In genomic region chr9:108933641-108934322, GRCh38 we compare ENCODE assay signal across 8 cellular contexts. TPM values are rescaled to one million over a fixed set of nuclear protein-coding genes. Genes with fewer than 3 reads are reported as not detected.
A peak's percentile ranks its signal among the peaks of the same experiment; 100 is the strongest.
DNase-seq lines count a peak whose midpoint lies in the region; ATAC-seq and TF ChIP-seq lines count a peak whose summit lies in the region.

A gene with protein sequence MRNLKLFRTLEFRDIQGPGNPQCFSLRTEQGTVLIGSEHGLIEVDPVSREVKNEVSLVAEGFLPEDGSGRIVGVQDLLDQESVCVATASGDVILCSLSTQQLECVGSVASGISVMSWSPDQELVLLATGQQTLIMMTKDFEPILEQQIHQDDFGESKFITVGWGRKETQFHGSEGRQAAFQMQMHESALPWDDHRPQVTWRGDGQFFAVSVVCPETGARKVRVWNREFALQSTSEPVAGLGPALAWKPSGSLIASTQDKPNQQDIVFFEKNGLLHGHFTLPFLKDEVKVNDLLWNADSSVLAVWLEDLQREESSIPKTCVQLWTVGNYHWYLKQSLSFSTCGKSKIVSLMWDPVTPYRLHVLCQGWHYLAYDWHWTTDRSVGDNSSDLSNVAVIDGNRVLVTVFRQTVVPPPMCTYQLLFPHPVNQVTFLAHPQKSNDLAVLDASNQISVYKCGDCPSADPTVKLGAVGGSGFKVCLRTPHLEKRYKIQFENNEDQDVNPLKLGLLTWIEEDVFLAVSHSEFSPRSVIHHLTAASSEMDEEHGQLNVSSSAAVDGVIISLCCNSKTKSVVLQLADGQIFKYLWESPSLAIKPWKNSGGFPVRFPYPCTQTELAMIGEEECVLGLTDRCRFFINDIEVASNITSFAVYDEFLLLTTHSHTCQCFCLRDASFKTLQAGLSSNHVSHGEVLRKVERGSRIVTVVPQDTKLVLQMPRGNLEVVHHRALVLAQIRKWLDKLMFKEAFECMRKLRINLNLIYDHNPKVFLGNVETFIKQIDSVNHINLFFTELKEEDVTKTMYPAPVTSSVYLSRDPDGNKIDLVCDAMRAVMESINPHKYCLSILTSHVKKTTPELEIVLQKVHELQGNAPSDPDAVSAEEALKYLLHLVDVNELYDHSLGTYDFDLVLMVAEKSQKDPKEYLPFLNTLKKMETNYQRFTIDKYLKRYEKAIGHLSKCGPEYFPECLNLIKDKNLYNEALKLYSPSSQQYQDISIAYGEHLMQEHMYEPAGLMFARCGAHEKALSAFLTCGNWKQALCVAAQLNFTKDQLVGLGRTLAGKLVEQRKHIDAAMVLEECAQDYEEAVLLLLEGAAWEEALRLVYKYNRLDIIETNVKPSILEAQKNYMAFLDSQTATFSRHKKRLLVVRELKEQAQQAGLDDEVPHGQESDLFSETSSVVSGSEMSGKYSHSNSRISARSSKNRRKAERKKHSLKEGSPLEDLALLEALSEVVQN (N-terminal part only) (minus strand): TSS chr9:108934124. CDS start chr9:108931146, 2,978 bp downstream.

- H3K27me3 Mint-ChIP-seq in activated T-cell treated with anti-CD3 and anti-CD28 coated beads, Interleukin-2, amount 50 U/mL, for 24 hours: no peaks in the 10 kb centered on the region

- no peaks in the 10 kb centered on the region for H4K20me1 ChIP-seq in PC-9 (ENCODE audit: insufficient read depth)

- H2AFZ ChIP-seq in PC-9: peak within 1 kb of the TSS; percentile 99

- H3K36me3 Mint-ChIP-seq in activated T-cell treated with anti-CD3 and anti-CD28 coated beads, Interleukin-2, amount 50 U/mL, for 24 hours (ENCODE audit: low read depth): peaks cover 60% of the 10 kb centered on the region

- H3K4me3 ChIP-seq in PC-9 (peak within 1 kb of the TSS; percentile 99), esophagus muscularis mucosa (peak within 1 kb of the TSS; percentile 72 to 92 (median 80))

- intact Hi-C loops in PC-9 (cut with micrococcal nuclease; ENCODE audit: unreplicated experiment): loop anchor here (1.0 to 10.0 kb wide), 4 partner anchors 79 to 411 kb away; partner anchors contain the start of gene CTNNAL1
- intact Hi-C loops in esophagus muscularis mucosa (cut with DNase I): loop anchor here (5.0 kb wide), 1 partner anchor 79 kb away; the partner anchor contains the start of gene CTNNAL1

- in situ Hi-C loops in KBM-7 (cut with MboI; ENCODE audit: low pct_unique_long_range_greater_than_20kb, low sequenced_read_pairs): no loop called here

- no peak for TF ChIP-seq EP300 in esophagus muscularis mucosa (IDR thresholded peaks at IDR 0.05)

- BruUV-seq in PC-9 (replicated peaks; lab: Mats Ljungman, UMichigan): TSS peak; percentile 65

- no peaks in the 10 kb centered on the region for H3K9me2 ChIP-seq in PC-9 (ENCODE audit: insufficient read depth)

- H3K27ac ChIP-seq in PC-9: peak within 1 kb of the TSS; percentile 80
- peak within 1 kb of the TSS; percentile 89 to 94 (median 90) for H3K27ac ChIP-seq in esophagus muscularis mucosa (replicated peaks in 1 of 4)

- peak; percentile 91 for ATAC-seq in GM21717 (IDR thresholded peaks at IDR 0.05; ENCODE audit: unreplicated experiment)

- H3K9me3 Mint-ChIP-seq in activated T-cell treated with anti-CD3 and anti-CD28 coated beads, Interleukin-2, amount 50 U/mL, for 24 hours: no peaks in the 10 kb centered on the region

- DNase-seq in DMS53 treated with DMSO at 0.1 percent for 48 hours (lab: John Stamatoyannopoulos, UW; ENCODE audit: unreplicated experiment): peak; percentile 72
- peak; percentile 92 for DNase-seq in KBM-7
- DNase-seq in PC-9: peak; percentile 91 to 93
- peak; percentile 95 for DNase-seq in activated T-cell treated with anti-CD3 and anti-CD28 coated beads, Interleukin-2, amount 50 U/mL, for 24 hours
- DNase-seq in esophagus muscularis mucosa (ENCODE audit: extremely low spot score): peak; percentile 98
- peak; percentile 97 for DNase-seq in myocyte (ENCODE audit: low read depth)
- DNase-seq in stimulated activated CD8-positive, alpha-beta memory T cell treated with anti-CD3 and anti-CD28 coated beads, Interleukin-7, amount 100 ng/mL, for 48 hours (ENCODE audit: extremely low read depth in 1 of 2, low read depth in 1 of 2): peak; percentile 80 to 89

- POLR2A ChIA-PET in PC-9 (lab: Charles Lee; ENCODE audit: unreplicated experiment): interaction anchor here (0.5 to 0.6 kb wide), 2 partner anchors 39 to 83 kb away, joined by 4 to 6 read pairs; no protein-coding TSS in a partner anchor

- TF ChIP-seq CTCF in PC-9 (conservative IDR thresholded peaks at IDR 0.05) (no peak), esophagus muscularis mucosa (IDR thresholded peaks at IDR 0.05) (peak in 2 of 3 experiments; percentile 10 to 13)

- peak within 1 kb of the TSS; percentile 96 for H3K27ac Mint-ChIP-seq in activated T-cell treated with anti-CD3 and anti-CD28 coated beads, Interleukin-2, amount 50 U/mL, for 24 hours

- H3K36me3 ChIP-seq in PC-9 (ENCODE audit: low read depth) (peaks cover 9% of the 10 kb centered on the region), esophagus muscularis mucosa (peaks cover 5 to 27% (median 11%) of the 10 kb centered on the region in 4 donors)

- CTCF ChIA-PET in PC-9 (lab: Charles Lee): interaction anchor here (0.6 kb wide), 1 partner anchor 48 kb away, joined by 3 read pairs; no protein-coding TSS in a partner anchor

- TF ChIP-seq POLR2A in esophagus muscularis mucosa (IDR thresholded peaks at IDR 0.05; ENCODE audit: low read depth): no peak

- H3K27me3 ChIP-seq in PC-9 (ENCODE audit: insufficient read depth, low read depth) (no peaks in the 10 kb centered on the region), esophagus muscularis mucosa (no peaks in the 10 kb centered on the region)

- peaks cover 14% of the 10 kb centered on the region; the same call in 1 of the 2 replicates for H3F3A ChIP-seq in PC-9 (ENCODE audit: insufficient read depth, low read depth)

- peaks cover 35% of the 10 kb centered on the region for H3K4me1 Mint-ChIP-seq in activated T-cell treated with anti-CD3 and anti-CD28 coated beads, Interleukin-2, amount 50 U/mL, for 24 hours (ENCODE audit: low read depth)

- peaks cover 48% of the 10 kb centered on the region for H3K79me2 ChIP-seq in PC-9 (ENCODE audit: low read depth)

- no CpG with 5 or more reads among the region's 52 CpGs for WGBS in esophagus muscularis mucosa

- H3K4me1 ChIP-seq in PC-9 (replicated peaks; ENCODE audit: insufficient read depth) (peaks cover 20% of the 10 kb centered on the region), esophagus muscularis mucosa (peaks cover 21 to 34% (median 26%) of the 10 kb centered on the region in 4 donors)

- peak within 1 kb of the TSS; percentile 96 for H3K4me2 ChIP-seq in PC-9

- no peaks in the 10 kb centered on the region for H3K9me3 ChIP-seq in PC-9 (ENCODE audit: insufficient read depth, low read depth)
- H3K9me3 ChIP-seq in esophagus muscularis mucosa: no peaks in the 10 kb centered on the region

- peak within 1 kb of the TSS; percentile 97 for H3K4me3 Mint-ChIP-seq in activated T-cell treated with anti-CD3 and anti-CD28 coated beads, Interleukin-2, amount 50 U/mL, for 24 hours

RNA-seq across cellular contexts. Expression of the gene that starts here (rescaled TPM):
- 29.6 and 35.1 TPM in 2 replicates for total RNA-seq in PC-9 (2021)
- total RNA-seq in esophagus muscularis mucosa: 10 to 100 TPM; 14.1 to 16.2 (median 14.5) TPM
- total RNA-seq in myocyte: 22.5 and 24.7 TPM in 2 replicates
- polyA plus RNA-seq in myocyte (2012): 16.7 TPM

Comparison
In these comparisons a context has a peak if more than half of its experiments do, and no peak if none do; other contexts are left out.
1. Peak in every context shown above with its lines: DNase-seq, ATAC-seq, H3K4me3 ChIP-seq and H3K27ac ChIP-seq.